Comparison of ENCODE assay signal across 7 cellular contexts in the genomic region with DNA sequence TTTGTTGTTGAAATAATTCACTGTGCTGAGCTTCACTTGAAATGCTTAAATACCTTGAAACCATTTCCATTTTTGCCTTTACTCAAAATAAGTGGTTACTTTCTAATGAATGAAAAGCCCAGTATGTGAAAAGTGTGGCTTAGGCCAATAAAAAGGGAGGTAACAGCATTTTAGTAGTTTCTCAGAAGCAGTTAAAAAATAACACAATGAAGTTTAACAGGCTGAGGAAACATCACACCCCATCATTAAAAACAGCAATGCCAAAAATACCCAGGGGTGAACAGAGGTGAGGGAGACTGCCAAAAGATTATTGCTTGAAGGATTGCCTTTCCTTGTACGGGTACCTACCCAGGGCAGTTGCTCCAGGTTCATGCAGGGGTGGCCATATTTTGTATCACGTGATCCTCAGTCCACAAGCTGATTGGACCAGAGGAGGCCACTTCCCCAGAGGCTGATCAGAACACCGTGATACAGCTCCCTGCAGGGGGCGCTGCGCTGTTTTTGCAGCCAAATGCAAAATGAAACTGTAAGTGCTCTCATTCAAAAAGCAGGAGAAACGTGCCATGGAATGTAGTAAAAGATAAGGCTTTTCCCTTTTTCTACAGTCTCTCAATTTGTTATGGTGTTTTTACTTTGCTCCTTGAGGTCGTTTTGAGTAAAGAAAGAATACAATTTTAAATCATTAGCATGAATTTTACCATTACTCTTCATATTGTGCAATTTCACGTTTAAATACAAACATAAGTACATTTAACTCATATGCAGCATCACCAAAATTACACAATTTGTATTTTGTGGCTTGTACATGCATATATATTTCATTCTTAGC.
DNase-seq lines count a peak whose midpoint lies in the region; ATAC-seq and TF ChIP-seq lines count a peak whose summit lies in the region.

No MANE protein-coding gene starts in this region.

- no peak overlapping the region for H3K9ac ChIP-seq in mesendoderm (ENCODE audit: low read length)

- H4K8ac ChIP-seq in mesendoderm (ENCODE audit: low read depth, low read length): no peak overlapping the region

- no peaks in the 10 kb centered on the region for H3K36me3 Mint-ChIP-seq in activated CD4-positive, alpha-beta T cell treated with anti-CD3 and anti-CD28 coated beads for 36 hours (ENCODE audit: low read depth)

- peak; percentile 62 for TF ChIP-seq CTCF in GM12873 (IDR thresholded peaks at IDR 0.05; ENCODE audit: insufficient read depth, low read depth, low read length, missing control alignments)

- H3K79me1 ChIP-seq in mesendoderm (ENCODE audit: low read length): no peaks in the 10 kb centered on the region

- H3K9me3 Mint-ChIP-seq in activated CD4-positive, alpha-beta T cell treated with anti-CD3 and anti-CD28 coated beads for 36 hours (ENCODE audit: low read depth): no peaks in the 10 kb centered on the region

- H3K4me2 ChIP-seq in mesendoderm (ENCODE audit: low read length): no peak overlapping the region

- no peak overlapping the region for H2BK120ac ChIP-seq in mesendoderm (ENCODE audit: low read depth, low read length)

- H3K79me2 ChIP-seq in mesendoderm (ENCODE audit: control insufficient read depth, insufficient read depth, low read length): no peaks in the 10 kb centered on the region

- no peak overlapping the region for H3K4me3 ChIP-seq in mesendoderm (ENCODE audit: low read length)

- H3K18ac ChIP-seq in mesendoderm (ENCODE audit: low read length): no peak overlapping the region

- no peak overlapping the region for H3K4me3 Mint-ChIP-seq in activated CD4-positive, alpha-beta T cell treated with anti-CD3 and anti-CD28 coated beads for 36 hours

- ATAC-seq in activated CD4-positive, alpha-beta T cell treated with anti-CD3 and anti-CD28 coated beads for 36 hours: peak; percentile 90
- ATAC-seq in stimulated activated naive CD8-positive, alpha-beta T cell treated with anti-CD3 and anti-CD28 coated beads, Interleukin-15, Interleukin-2, amounts not matched to agents 100 U/mL and 50 U/mL, for 24 hours: peak; percentile 51

- H2BK15ac ChIP-seq in mesendoderm (replicated peaks; ENCODE audit: low read depth): no peak overlapping the region

- H2AK5ac ChIP-seq in mesendoderm (ENCODE audit: low read length): no peak overlapping the region

- no peak overlapping the region for H2BK5ac ChIP-seq in mesendoderm (ENCODE audit: low read length)

- no peak overlapping the region for H3K56ac ChIP-seq in mesendoderm (ENCODE audit: low read length)

- POLR2A ChIA-PET in activated CD4-positive, alpha-beta T cell treated with anti-CD3 and anti-CD28 coated beads for 36 hours (lab: Charles Lee): interaction anchor here (0.7 kb wide), 1 partner anchor 66 kb away, joined by 3 read pairs; no protein-coding TSS in a partner anchor

- H3K27me3 ChIP-seq in mesendoderm (ENCODE audit: insufficient read depth, low read length, poor library complexity): no peaks in the 10 kb centered on the region

- H3K27ac ChIP-seq in mesendoderm (ENCODE audit: low read depth, low read length): no peak overlapping the region

- no peaks in the 10 kb centered on the region for H3K36me3 ChIP-seq in mesendoderm (ENCODE audit: control insufficient read depth, insufficient read depth, low read length)

- no peak overlapping the region for H3K23ac ChIP-seq in mesendoderm (ENCODE audit: low read length)

- peak; percentile 40 for DNase-seq in NCI-H1694 treated with DMSO at 0.1 percent for 48 hours (lab: John Stamatoyannopoulos, UW)
- peak; percentile 84 for DNase-seq in activated CD4-positive, alpha-beta T cell treated with anti-CD3 and anti-CD28 coated beads for 36 hours
- DNase-seq in epidermal melanocyte (ENCODE audit: insufficient read length, low spot score): peak; percentile 52
- DNase-seq in mesendoderm: peak; percentile 93
- DNase-seq in stimulated activated naive CD8-positive, alpha-beta T cell treated with anti-CD3 and anti-CD28 coated beads, Interleukin-15, Interleukin-2, amounts not matched to agents 100 U/mL and 50 U/mL, for 24 hours: peak; percentile 71
- no peak for DNase-seq in amniotic stem cell (lab: John Stamatoyannopoulos, UW)

- H3K27ac Mint-ChIP-seq in activated CD4-positive, alpha-beta T cell treated with anti-CD3 and anti-CD28 coated beads for 36 hours: no peak overlapping the region

- H3K4me1 ChIP-seq in mesendoderm (ENCODE audit: control insufficient read depth, low read depth, low read length): peaks cover 2% of the 10 kb centered on the region

- CTCF ChIA-PET in activated CD4-positive, alpha-beta T cell treated with anti-CD3 and anti-CD28 coated beads for 36 hours (lab: Charles Lee): interaction anchor here (0.6 to 2.3 kb wide), 6 partner anchors 10 to 687 kb away, joined by 3 to 6 read pairs (median 4); no protein-coding TSS in a partner anchor

- intact Hi-C loops in activated CD4-positive, alpha-beta T cell treated with anti-CD3 and anti-CD28 coated beads for 36 hours (cut with DNase I, micrococcal nuclease): no loop called here

- peaks cover 7% of the 10 kb centered on the region for H3K4me1 Mint-ChIP-seq in activated CD4-positive, alpha-beta T cell treated with anti-CD3 and anti-CD28 coated beads for 36 hours

- H3K27me3 Mint-ChIP-seq in activated CD4-positive, alpha-beta T cell treated with anti-CD3 and anti-CD28 coated beads for 36 hours: peaks cover 11% of the 10 kb centered on the region

- WGBS in mesendoderm (ENCODE audit: extremely low coverage, insufficient coverage, low lambda C conversion rate): no CpG with 5 or more reads among the region's 8 CpGs

- peak overlapping the region; percentile 68 for H4K5ac ChIP-seq in mesendoderm (ENCODE audit: low read length)

- H3K4ac ChIP-seq in mesendoderm (ENCODE audit: low read depth, low read length): no peak overlapping the region
